21 cellular contexts compared by ENCODE assay signal in genomic region chr9:133976191-133976861, GRCh38. TPM values are rescaled to one million over a fixed set of nuclear protein-coding genes. Genes with fewer than 3 reads are reported as not detected.
DNase-seq lines count a peak whose midpoint lies in the region; ATAC-seq, FAIRE-seq and TF ChIP-seq lines count a peak whose summit lies in the region.
"Had no signal": no experiment of that assay in that cellular context is flagged by ENCODE, and none has a peak within 500 bp of the region (broad histone marks: within the 10 kb centered on the region; RNA-seq: fewer than 3 reads in every experiment).

No MANE protein-coding gene starts in this region.

- no peak for TF ChIP-seq EP300 in K562 (IDR thresholded peaks at IDR 0.05; ENCODE audit: low read length)

- H3K27ac ChIP-seq in heart left ventricle: no peak overlapping the region
- H3K27ac ChIP-seq in K562 (ENCODE audit: extremely low read depth, low read depth, low read length): no peak overlapping the region
- H3K27ac ChIP-seq in lower lobe of right lung: no peak overlapping the region
- H3K27ac ChIP-seq in upper lobe of right lung: no peak overlapping the region

- DNase-seq in left cardiac atrium (peak; percentile 5), heart left ventricle (no peak), K562 (ENCODE audit: extremely low read depth in 1 of 4, low spot score in 3 of 4) (no peak), lower lobe of right lung (peak; percentile 4), upper lobe of right lung (peak; percentile 60)
- no peak for DNase-seq in stimulated activated CD4-positive, alpha-beta T cell treated with anti-CD3 and anti-CD28 coated beads, Interleukin-4, amount 100 ng/mL, for 24 hours
- DNase-seq: BE2C; CD4-positive, CD25-positive, alpha-beta regulatory T cell; COR-L47; GDM1; GOT3; KBM-7; MV-4-11; NCI-H1694 treated with DMSO at 0.1 percent for 48 hours; NCI-H2107; NCI-H2227 treated with DMSO at 0.1 percent for 48 hours; NCI-H510A treated with DMSO at 0.1 percent for 48 hours; NCI-H774 had no signal

- in situ Hi-C loops in K562 (cut with MboI): no loop called here

- intact Hi-C loops in left cardiac atrium (cut with DNase I) (no loop called here), heart left ventricle (cut with DNase I) (no loop called here), K562 (cut with micrococcal nuclease) (no loop called here), lower lobe of right lung (cut with DNase I) (no loop called here), upper lobe of right lung (cut with DNase I) (no loop called here)

- H3K4me1 ChIP-seq in heart left ventricle (peaks cover 5 to 34% (median 19%) of the 10 kb centered on the region in 12 donors), K562 (replicated peaks in 1 of 2; ENCODE audit: control insufficient read depth in 2 of 2, insufficient read depth in 2 of 2, low read length in 2 of 2) (peaks cover 0 to 11% of the 10 kb centered on the region in 2 experiments; a peak in 2 of 5 replicates), lower lobe of right lung (peaks cover 31% of the 10 kb centered on the region), upper lobe of right lung (peaks cover 39% of the 10 kb centered on the region)

- POLR2A ChIA-PET in K562 (lab: Yijun Ruan, JAX): interaction anchor here (0.6 to 1.3 kb wide), 3 partner anchors 17 to 1521 kb away, joined by 3 to 4 read pairs (median 3); no protein-coding TSS in a partner anchor

- H3K9me1 ChIP-seq in K562 (ENCODE audit: control insufficient read depth, insufficient read depth, low read length): no peaks in the 10 kb centered on the region

- H3K4me3 ChIP-seq in heart left ventricle (no peak overlapping the region), K562 (no peak overlapping the region), lower lobe of right lung (no peak overlapping the region), upper lobe of right lung (no peak overlapping the region)

- no peak for TF ChIP-seq CTCF in heart left ventricle (IDR thresholded peaks at IDR 0.05)
- TF ChIP-seq CTCF in K562 (IDR thresholded peaks at IDR 0.05 in 2 of 3, conservative IDR thresholded peaks at IDR 0.05 in 1 of 3; ENCODE audit: insufficient read depth in 2 of 3, low read depth in 1 of 3, low read length in 3 of 3): no peak
- no peak for TF ChIP-seq CTCF in lower lobe of right lung (IDR thresholded peaks at IDR 0.05)
- TF ChIP-seq CTCF in upper lobe of right lung (IDR thresholded peaks at IDR 0.05): no peak

- H3K36me3 ChIP-seq in heart left ventricle (no peaks in the 10 kb centered on the region), K562 (ENCODE audit: control insufficient read depth, insufficient read depth, low read length) (no peaks in the 10 kb centered on the region), lower lobe of right lung (no peaks in the 10 kb centered on the region), upper lobe of right lung (no peaks in the 10 kb centered on the region)

- no peaks in the 10 kb centered on the region for H3K9me3 ChIP-seq in heart left ventricle
- H3K9me3 ChIP-seq in K562 (replicated peaks; ENCODE audit: control insufficient read depth, insufficient read depth, low read depth, low read length): no peaks in the 10 kb centered on the region
- H3K9me3 ChIP-seq in lower lobe of right lung: no peaks in the 10 kb centered on the region
- no peaks in the 10 kb centered on the region for H3K9me3 ChIP-seq in upper lobe of right lung
- H3K9me3 ChIP-seq: BE2C had no signal

- TF ChIP-seq POLR2A in heart left ventricle (IDR thresholded peaks at IDR 0.05) (no peak), K562 (conservative IDR thresholded peaks at IDR 0.05) (no peak)

- no peak overlapping the region for H3K4me2 ChIP-seq in K562 (ENCODE audit: insufficient read depth, low read length)

- H3K9ac ChIP-seq in K562 (ENCODE audit: insufficient read depth in 1 of 2, low read depth in 2 of 2, low read length in 2 of 2): no peak overlapping the region

- H3K27me3 ChIP-seq in heart left ventricle (no peaks in the 10 kb centered on the region), K562 (ENCODE audit: control insufficient read depth in 2 of 2, insufficient read depth in 2 of 2, low read length in 2 of 2) (peaks cover 24 to 94% of the 10 kb centered on the region in 2 experiments; a peak in 4 of 5 replicates), lower lobe of right lung (ENCODE audit: low read depth) (no peaks in the 10 kb centered on the region), upper lobe of right lung (no peaks in the 10 kb centered on the region)
- H3K27me3 ChIP-seq: BE2C had no signal

- peaks cover 74% of the 10 kb centered on the region for H4K20me1 ChIP-seq in K562 (replicated peaks; ENCODE audit: control insufficient read depth, insufficient read depth, low read length)

- H3K79me2 ChIP-seq in K562 (ENCODE audit: control insufficient read depth, insufficient read depth, low read length): no peaks in the 10 kb centered on the region

- BruUV-seq in K562 (replicated peaks; lab: Mats Ljungman, UMichigan): no TSS peak

- no peak for TF ChIP-seq RAD21 in K562 (CRISPR knock-in tag; conservative IDR thresholded peaks at IDR 0.05 in 1 of 2, IDR thresholded peaks at IDR 0.05 in 1 of 2)

- ATAC-seq in left cardiac atrium (no peak), heart left ventricle (no peak), K562 (no peak), lower lobe of right lung (no peak), upper lobe of right lung (no peak), GM21367 (IDR thresholded peaks at IDR 0.05; ENCODE audit: unreplicated experiment) (no peak), GM21619 (IDR thresholded peaks at IDR 0.05; ENCODE audit: unreplicated experiment) (no peak)

- no peak overlapping the region for H2AFZ ChIP-seq in K562 (ENCODE audit: low read depth, low read length)

- 93 to 97% (median 94%) methylated on average over 15 to 17 of the region's 17 CpGs for WGBS in heart left ventricle, 4 donors
- WGBS in K562 (ENCODE audit: insufficient coverage, low coverage, missing lambda C conversion rate): 8% methylated on average over 15 of the region's 17 CpGs

- no peak for FAIRE-seq in K562 (lab: Jason Lieb, UNC)
- FAIRE-seq: RCC 7860 had no signal

- CTCF ChIA-PET in K562 (lab: Yijun Ruan, JAX; ENCODE audit: low intra/inter-chr PET ratio): no interaction called here

TF ChIP-seq in K562, 482 proteins besides CTCF, POLR2A, EP300 and RAD21:
- no peak for TF ChIP-seq ILK (tag; IDR thresholded peaks at IDR 0.05; ENCODE audit: borderline replicate concordance, low read depth)
- no peak for TF ChIP-seq ZC3H4 (CRISPR knock-in tag; IDR thresholded peaks at IDR 0.05; ENCODE audit: borderline replicate concordance)
- no peak for TF ChIP-seq SMAD4 (CRISPR knock-in tag; conservative IDR thresholded peaks at IDR 0.05)
- TF ChIP-seq HNRNPLL (IDR thresholded peaks at IDR 0.05; ENCODE audit: low read depth, low read length, poor library complexity, severe bottlenecking): peak; percentile 63
- TF ChIP-seq IFI16 (CRISPR knock-in tag; IDR thresholded peaks at IDR 0.05): no peak
- TF ChIP-seq SRSF7 (optimal IDR thresholded peaks at IDR 0.05; ENCODE audit: low read depth, low read length): no peak
TF ChIP-seq in K562: peak in this region for 1.

RNA-seq across cellular contexts. Expression of gene VAV2, which starts 15.8 kb away (rescaled TPM):
- total RNA-seq in left cardiac atrium (1 to 10 TPM; 8.3 to 9.6 TPM), heart left ventricle (1 to 10 TPM; 3.4 to 9.9 (median 5.3) TPM), K562 (2014; rRNA removed) (1.0 and 1.5 TPM in 2 replicates), K562 (2014; rRNA removed; fragmentation: Illumina TruSeq; extraction: Trizol) (0.76 and 1.3 TPM in 2 replicates), K562 (2015; rRNA removed; fragmentation: Illumina TruSeq; extraction: Trizol) (0.91 and 0.94 TPM in 2 replicates), K562 (2021) (2.7 and 3.0 TPM in 2 replicates), lower lobe of right lung (26.9 TPM), upper lobe of right lung (34.6 TPM)
- polyA plus RNA-seq in heart left ventricle (1 to 10 TPM; 3.3 to 6.5 TPM), K562 (2011; rRNA removed) (0.79 and 1.0 TPM in 2 replicates), K562 (2014; fragmentation: Illumina TruSeq; extraction: Trizol) (1.5 and 1.7 TPM in 2 replicates), K562 (2014; fragmentation: Nextera tagmentation; extraction: Ambion mirVana) (under 1 TPM in 1 of 2 experiments, not detected in 1; 0.01 TPM), K562 (2014; rRNA removed) (1.2 and 1.5 TPM in 2 replicates)
- 4.0 and 7.9 TPM in 2 replicates for total RNA-seq in K562 (2011; cell fraction: chromatin; rRNA removed; ENCODE audit: low replicate concordance)
- total RNA-seq in K562 (2011; cell fraction: nucleolus; rRNA removed): 2.4 and 2.5 TPM in 2 replicates
- 1.8 and 4.4 TPM in 2 replicates for total RNA-seq in K562 (2011; cell fraction: nucleoplasm; rRNA removed)
- polyA plus RNA-seq in K562 (2011; cell fraction: cytosol; rRNA removed): 0.77 and 1.4 TPM in 2 replicates
- 1.4 and 2.5 TPM in 2 replicates for polyA plus RNA-seq in K562 (2011; cell fraction: nucleus; rRNA removed)
- polyA plus RNA-seq in K562 (2012): 0.75 and 1.2 TPM in 2 replicates
- polyA minus RNA-seq in K562 (2011; rRNA and poly(A)+ RNA removed): 1.5 and 1.9 TPM in 2 replicates
- polyA minus RNA-seq in K562 (2011; cell fraction: cytosol; rRNA and poly(A)+ RNA removed): 1.8 and 2.1 TPM in 2 replicates
- polyA minus RNA-seq in K562 (2011; cell fraction: nucleus; rRNA and poly(A)+ RNA removed): 1.4 and 1.9 TPM in 2 replicates

RNA-seq across cellular contexts. Expression of gene BRD3OS, which starts 49.0 kb away (rescaled TPM):
- total RNA-seq in left cardiac atrium (1 to 10 TPM; 7.0 to 7.9 TPM), heart left ventricle (10 to 100 TPM in 4 of 9 donors, 1 to 10 TPM in 5; 5.3 to 13.8 (median 9.3) TPM), K562 (2014; rRNA removed) (7.5 and 10.3 TPM in 2 replicates), K562 (2014; rRNA removed; fragmentation: Illumina TruSeq; extraction: Trizol) (4.8 and 4.9 TPM in 2 replicates), K562 (2015; rRNA removed; fragmentation: Illumina TruSeq; extraction: Trizol) (3.1 and 3.4 TPM in 2 replicates), K562 (2021) (8.7 and 9.2 TPM in 2 replicates), lower lobe of right lung (15.6 TPM), upper lobe of right lung (10.7 TPM)
- polyA plus RNA-seq in heart left ventricle (1 to 10 TPM; 1.8 to 8.9 TPM), K562 (2011; rRNA removed) (4.1 and 5.9 TPM in 2 replicates), K562 (2014; fragmentation: Illumina TruSeq; extraction: Trizol) (7.9 and 8.6 TPM in 2 replicates), K562 (2014; fragmentation: Nextera tagmentation; extraction: Ambion mirVana) (1 to 10 TPM; 1.1 to 1.7 TPM), K562 (2014; rRNA removed) (6.4 and 10.3 TPM in 2 replicates)
- total RNA-seq in K562 (2011; cell fraction: chromatin; rRNA removed; ENCODE audit: low replicate concordance): 5.2 and 12.0 TPM in 2 replicates
- total RNA-seq in K562 (2011; cell fraction: nucleolus; rRNA removed): 5.4 and 7.3 TPM in 2 replicates
- total RNA-seq in K562 (2011; cell fraction: nucleoplasm; rRNA removed): 7.1 and 8.9 TPM in 2 replicates
- polyA plus RNA-seq in K562 (2011; cell fraction: cytosol; rRNA removed): 4.6 and 5.2 TPM in 2 replicates
- polyA plus RNA-seq in K562 (2011; cell fraction: nucleus; rRNA removed): 4.3 and 6.5 TPM in 2 replicates
- polyA plus RNA-seq in K562 (2012): 5.6 and 8.1 TPM in 2 replicates
- polyA minus RNA-seq in K562 (2011; rRNA and poly(A)+ RNA removed): 2.5 and 3.2 TPM in 2 replicates
- 4.4 and 7.0 TPM in 2 replicates for polyA minus RNA-seq in K562 (2011; cell fraction: cytosol; rRNA and poly(A)+ RNA removed)
- 4.0 and 4.4 TPM in 2 replicates for polyA minus RNA-seq in K562 (2011; cell fraction: nucleus; rRNA and poly(A)+ RNA removed)

Comparison
In these comparisons a context has a peak if more than half of its experiments do, and no peak if none do; other contexts are left out.
1. DNase-seq: peak in left cardiac atrium (single experiment), lower lobe of right lung (single experiment) and upper lobe of right lung (single experiment); none in heart left ventricle (0 of 5), K562 (0 of 4) and stimulated activated CD4-positive, alpha-beta T cell treated with anti-CD3 and anti-CD28 coated beads, Interleukin-4, amount 100 ng/mL, for 24 hours (single experiment).